ENCODE assay signal across 1 cellular context in genomic region chr16:8795818-8796217, GRCh38.
TF ChIP-seq lines count a peak whose summit lies in the region.

No MANE protein-coding gene starts in this region.

TF ChIP-seq in GM12878, 131 proteins besides CTCF, POLR2A, EP300 and RAD21:
- TF ChIP-seq NR2C1 (IDR thresholded peaks at IDR 0.05), result no peak
- TF ChIP-seq RAD51 (IDR thresholded peaks at IDR 0.05), result no peak
- TF ChIP-seq ELK1 (IDR thresholded peaks at IDR 0.05; ENCODE audit: low read depth, low read length), result no peak
- TF ChIP-seq NR2C2 (IDR thresholded peaks at IDR 0.05; ENCODE audit: borderline replicate concordance, control insufficient read depth, insufficient read length, low read depth), result no peak
- TF ChIP-seq CBX5 (IDR thresholded peaks at IDR 0.05; ENCODE audit: low read depth), result no peak
- TF ChIP-seq TAF1 (IDR thresholded peaks at IDR 0.05; ENCODE audit: borderline replicate concordance, low read depth, low read length), result no peak
- no peak for TF ChIP-seq ASH2L (IDR thresholded peaks at IDR 0.05; ENCODE audit: borderline replicate concordance, low read depth)
- TF ChIP-seq POLR2AphosphoS2 (IDR thresholded peaks at IDR 0.05; ENCODE audit: low read depth, low read length), result no peak
- no peak for TF ChIP-seq PRDM15 (CRISPR knock-in tag; IDR thresholded peaks at IDR 0.05)
- TF ChIP-seq RBBP5 (conservative IDR thresholded peaks at IDR 0.05), result no peak
- no peak for TF ChIP-seq MXI1 (IDR thresholded peaks at IDR 0.05; ENCODE audit: low read depth, low read length)
- TF ChIP-seq RFX5 (IDR thresholded peaks at IDR 0.05; ENCODE audit: low read depth, low read length), result no peak
- TF ChIP-seq SP1 (IDR thresholded peaks at IDR 0.05; ENCODE audit: low read depth, low read length), result no peak
- TF ChIP-seq ZNF207 (IDR thresholded peaks at IDR 0.05; ENCODE audit: borderline replicate concordance), result no peak
- no peak for TF ChIP-seq USF2 (IDR thresholded peaks at IDR 0.05; ENCODE audit: borderline replicate concordance, low read depth, low read length)
- TF ChIP-seq JUNB (IDR thresholded peaks at IDR 0.05), result no peak
- TF ChIP-seq PBX3 (IDR thresholded peaks at IDR 0.05; ENCODE audit: insufficient replicate concordance, low read depth, low read length), result no peak
- no peak for TF ChIP-seq GABPA (IDR thresholded peaks at IDR 0.05; ENCODE audit: low read depth)
